Comparison of ENCODE assay signal across 18 cellular contexts in genomic region chr2:190540048-190540447, GRCh38.
"Had no signal": no experiment of that assay in that cellular context is flagged by ENCODE, and none has a peak within 500 bp of the region (broad histone marks: within the 10 kb centered on the region; RNA-seq: fewer than 3 reads in every experiment).

No MANE protein-coding gene starts in this region.

- ATAC-seq: activated CD4-positive, CD25-positive, alpha-beta regulatory T cell treated with anti-CD3 and anti-CD28 coated beads, Interleukin-2, amount 50 U/mL, for 24 hours; activated CD8-positive, alpha-beta memory T cell treated with anti-CD3 and anti-CD28 coated beads, Interleukin-2, amount 10 ng/mL, durations not matched to agents 7 days and 5 days; activated T-cell treated with anti-CD3 and anti-CD28 coated beads, Interleukin-2, amount 50 U/mL, for 4 hours; left ventricle myocardium superior; sciatic nerve; stimulated activated memory B cell treated with anti-CD40 and anti-IgM and Interleukin-4, amounts not matched to agents 10 μg/mL and 1 μg/mL and 100 μg/mL, for 72 hours had no signal

- H3K27ac ChIP-seq: cardiac muscle cell, hepatocyte, spleen, transverse colon had no signal

- DNase-seq: activated CD4-positive, alpha-beta T cell treated with anti-CD3 and anti-CD28 coated beads, Interleukin-2, amount 50 U/mL, for 4 hours; activated CD8-positive, alpha-beta memory T cell treated with anti-CD3 and anti-CD28 coated beads, Interleukin-2, amount 10 ng/mL, durations not matched to agents 7 days and 5 days; activated gamma-delta T cell; activated T-cell treated with anti-CD3 and anti-CD28 coated beads, Interleukin-2, amount 50 U/mL, for 4 hours; aorta; kidney; left ventricle myocardium superior; mesendoderm; spleen; stimulated activated CD4-positive, alpha-beta T cell treated with anti-CD3 and anti-CD28 coated beads, Interleukin-1b, Interleukin-23, amount 100 ng/mL, for 48 hours; transverse colon had no signal

- H3K4me2 ChIP-seq: hepatocyte had no signal

- H3K27me3 ChIP-seq: cardiac muscle cell, hepatocyte, spleen, transverse colon had no signal

- H3K27me3 Mint-ChIP-seq: activated CD8-positive, alpha-beta memory T cell treated with anti-CD3 and anti-CD28 coated beads, Interleukin-2, amount 10 ng/mL, durations not matched to agents 7 days and 5 days; activated naive CD8-positive, alpha-beta T cell; stimulated activated memory B cell treated with anti-CD40 and anti-IgM and Interleukin-4, amounts not matched to agents 10 μg/mL and 1 μg/mL and 100 μg/mL, for 72 hours had no signal

- H3K4me3 ChIP-seq: cardiac muscle cell, hepatocyte, spleen, transverse colon had no signal

- H3K36me3 ChIP-seq: cardiac muscle cell, spleen, transverse colon had no signal

- H2AFZ ChIP-seq: hepatocyte had no signal

- H3K27ac Mint-ChIP-seq: activated CD8-positive, alpha-beta memory T cell treated with anti-CD3 and anti-CD28 coated beads, Interleukin-2, amount 10 ng/mL, durations not matched to agents 7 days and 5 days; activated naive CD8-positive, alpha-beta T cell; stimulated activated memory B cell treated with anti-CD40 and anti-IgM and Interleukin-4, amounts not matched to agents 10 μg/mL and 1 μg/mL and 100 μg/mL, for 72 hours had no signal

- H3K4me3 Mint-ChIP-seq: activated CD8-positive, alpha-beta memory T cell treated with anti-CD3 and anti-CD28 coated beads, Interleukin-2, amount 10 ng/mL, durations not matched to agents 7 days and 5 days; activated naive CD8-positive, alpha-beta T cell; activated T-cell treated with anti-CD3 and anti-CD28 coated beads, Interleukin-2, amount 50 U/mL, for 4 hours; neural crest cell; stimulated activated memory B cell treated with anti-CD40 and anti-IgM and Interleukin-4, amounts not matched to agents 10 μg/mL and 1 μg/mL and 100 μg/mL, for 72 hours had no signal
